Comparison of ENCODE assay signal across 25 cellular contexts in genomic region chr22:26667140-26667539, GRCh38. TPM values are rescaled to one million over a fixed set of nuclear protein-coding genes. Genes with fewer than 3 reads are reported as not detected.
DNase-seq lines count a peak whose midpoint lies in the region; ATAC-seq, FAIRE-seq and TF ChIP-seq lines count a peak whose summit lies in the region.
"Had no signal": no experiment of that assay in that cellular context is flagged by ENCODE, and none has a peak within 500 bp of the region (broad histone marks: within the 10 kb centered on the region; RNA-seq: fewer than 3 reads in every experiment).

No MANE protein-coding gene starts in this region.

- POLR2A ChIA-PET in activated naive CD8-positive, alpha-beta T cell treated with anti-CD3 and anti-CD28 coated beads, Interleukin-2, amount 10 ng/mL, durations not matched to agents 7 days and 5 days (lab: Charles Lee), result interaction anchor here (0.5 to 0.6 kb wide), 2 partner anchors 18 to 76 kb away, joined by 3 read pairs; no protein-coding TSS in a partner anchor
- POLR2A ChIA-PET in Caco-2 (lab: Charles Lee), result no interaction called here

- H3K27ac ChIP-seq in Peyer's patch, result no peak overlapping the region
- H3K27ac ChIP-seq: PC-9, SK-N-MC had no signal

- no peak for TF ChIP-seq POLR2A in Peyer's patch (IDR thresholded peaks at IDR 0.05)

- DNase-seq in activated naive CD8-positive, alpha-beta T cell treated with anti-CD3 and anti-CD28 coated beads, Interleukin-2, amount 10 ng/mL, durations not matched to agents 7 days and 5 days, result no peak
- DNase-seq in activated naive CD8-positive, alpha-beta T cell treated with anti-CD3 and anti-CD28 coated beads, Interleukin-2, amount 50 U/mL, for 24 hours, result no peak
- peak; percentile 12 for DNase-seq in NCI-H1694 (lab: John Stamatoyannopoulos, UW)
- DNase-seq in epithelial cell of esophagus (ENCODE audit: low read depth), result peak; percentile 53
- no peak for DNase-seq in urothelium cell line (ENCODE audit: low spot score)
- DNase-seq in Peyer's patch, result no peak
- no peak for DNase-seq in Caco-2
- DNase-seq: BE2C; COR-L47; DMS79; GDM1; HCEC 1CT; IMR-90; Kasumi-1; NCI-H1105 treated with DMSO at 0.1 percent for 48 hours; NCI-H2029; NCI-H345; NCI-H69; NK-92 treated with Interleukin-12 subunit alpha and Interleukin-12 subunit beta, amount 100 ng/mL, for 24 hours; PC-9 had no signal

- H3K27me3 ChIP-seq in Peyer's patch, result no peaks in the 10 kb centered on the region
- no peaks in the 10 kb centered on the region for H3K27me3 ChIP-seq in Caco-2 (replicated peaks; ENCODE audit: control insufficient read depth, insufficient read depth, low read length)
- H3K27me3 ChIP-seq: BE2C had no signal

- CTCF ChIA-PET in Caco-2 (lab: Charles Lee), result no interaction called here

- H3K4me1 Mint-ChIP-seq in activated naive CD8-positive, alpha-beta T cell treated with anti-CD3 and anti-CD28 coated beads, Interleukin-2, amount 10 ng/mL, durations not matched to agents 7 days and 5 days, result peaks cover 52% of the 10 kb centered on the region
- H3K4me1 Mint-ChIP-seq in activated naive CD8-positive, alpha-beta T cell treated with anti-CD3 and anti-CD28 coated beads, Interleukin-2, amount 50 U/mL, for 24 hours, result peaks cover 64% of the 10 kb centered on the region
- H3K4me1 Mint-ChIP-seq in Caco-2 (ENCODE audit: low read depth, unreplicated experiment), result no peaks in the 10 kb centered on the region

- BruUV-seq in Caco-2 (replicated peaks; lab: Mats Ljungman, UMichigan), result no TSS peak

- FAIRE-seq in urothelium cell line (lab: Jason Lieb, UNC), result peak; percentile 98
- FAIRE-seq: GM12892, GM19239 had no signal

- H3K4me3 Mint-ChIP-seq in activated naive CD8-positive, alpha-beta T cell treated with anti-CD3 and anti-CD28 coated beads, Interleukin-2, amount 10 ng/mL, durations not matched to agents 7 days and 5 days, result no peak overlapping the region
- H3K4me3 Mint-ChIP-seq in activated naive CD8-positive, alpha-beta T cell treated with anti-CD3 and anti-CD28 coated beads, Interleukin-2, amount 50 U/mL, for 24 hours, result no peak overlapping the region
- H3K4me3 Mint-ChIP-seq in Caco-2 (ENCODE audit: unreplicated experiment), result no peak overlapping the region

- no peak for ATAC-seq in activated naive CD8-positive, alpha-beta T cell treated with anti-CD3 and anti-CD28 coated beads, Interleukin-2, amount 10 ng/mL, durations not matched to agents 7 days and 5 days (ENCODE audit: low read depth)
- ATAC-seq in activated naive CD8-positive, alpha-beta T cell treated with anti-CD3 and anti-CD28 coated beads, Interleukin-2, amount 50 U/mL, for 24 hours, result no peak
- ATAC-seq: Right ventricle myocardium inferior had no signal

- no peaks in the 10 kb centered on the region for H3K27me3 Mint-ChIP-seq in activated naive CD8-positive, alpha-beta T cell treated with anti-CD3 and anti-CD28 coated beads, Interleukin-2, amount 10 ng/mL, durations not matched to agents 7 days and 5 days
- H3K27me3 Mint-ChIP-seq in activated naive CD8-positive, alpha-beta T cell treated with anti-CD3 and anti-CD28 coated beads, Interleukin-2, amount 50 U/mL, for 24 hours, result no peaks in the 10 kb centered on the region
- peaks cover 10% of the 10 kb centered on the region for H3K27me3 Mint-ChIP-seq in Caco-2 (ENCODE audit: insufficient read depth, unreplicated experiment)

- H3K9me3 Mint-ChIP-seq in activated naive CD8-positive, alpha-beta T cell treated with anti-CD3 and anti-CD28 coated beads, Interleukin-2, amount 10 ng/mL, durations not matched to agents 7 days and 5 days, result no peaks in the 10 kb centered on the region
- no peaks in the 10 kb centered on the region for H3K9me3 Mint-ChIP-seq in activated naive CD8-positive, alpha-beta T cell treated with anti-CD3 and anti-CD28 coated beads, Interleukin-2, amount 50 U/mL, for 24 hours
- H3K9me3 Mint-ChIP-seq in Caco-2 (ENCODE audit: unreplicated experiment), result peaks cover 4% of the 10 kb centered on the region

- intact Hi-C loops in Caco-2 (cut with micrococcal nuclease; ENCODE audit: unreplicated experiment), result no loop called here

- H3K9me3 ChIP-seq in Peyer's patch (no peaks in the 10 kb centered on the region), Caco-2 (no peaks in the 10 kb centered on the region)
- H3K9me3 ChIP-seq: BE2C had no signal

- H3K27ac Mint-ChIP-seq in activated naive CD8-positive, alpha-beta T cell treated with anti-CD3 and anti-CD28 coated beads, Interleukin-2, amount 10 ng/mL, durations not matched to agents 7 days and 5 days, result peak overlapping the region; percentile 23
- H3K27ac Mint-ChIP-seq in activated naive CD8-positive, alpha-beta T cell treated with anti-CD3 and anti-CD28 coated beads, Interleukin-2, amount 50 U/mL, for 24 hours, result no peak overlapping the region
- H3K27ac Mint-ChIP-seq in Caco-2 (ENCODE audit: unreplicated experiment), result no peak overlapping the region

- H3K4me1 ChIP-seq in Peyer's patch, result peaks cover 0 to 14% (median 6%) of the 10 kb centered on the region in 4 donors
- H3K4me1 ChIP-seq in Caco-2, result no peaks in the 10 kb centered on the region

- no peak for TF ChIP-seq CTCF in epithelial cell of esophagus (IDR thresholded peaks at IDR 0.05; ENCODE audit: insufficient read depth, low read depth, low read length, missing control alignments)
- TF ChIP-seq CTCF in Peyer's patch (IDR thresholded peaks at IDR 0.05), result no peak
- TF ChIP-seq CTCF in Caco-2 (IDR thresholded peaks at IDR 0.05; ENCODE audit: insufficient read depth in 1 of 2, low read depth in 1 of 2, low read length in 1 of 2, severe bottlenecking in 1 of 2, unreplicated experiment in 1 of 2), result no peak

- no peaks in the 10 kb centered on the region for H3K36me3 ChIP-seq in Peyer's patch
- H3K36me3 ChIP-seq in Caco-2 (ENCODE audit: control insufficient read depth, insufficient read depth, low read length), result no peaks in the 10 kb centered on the region
- H3K36me3 ChIP-seq: BE2C had no signal

- H3K4me3 ChIP-seq in epithelial cell of esophagus (ENCODE audit: low read length) (no peak overlapping the region), Peyer's patch (no peak overlapping the region), Caco-2 (ENCODE audit: low read depth, low read length) (no peak overlapping the region)
- H3K4me3 ChIP-seq: PC-9, SK-N-MC had no signal

- H3K36me3 Mint-ChIP-seq in activated naive CD8-positive, alpha-beta T cell treated with anti-CD3 and anti-CD28 coated beads, Interleukin-2, amount 10 ng/mL, durations not matched to agents 7 days and 5 days, result peaks cover 8% of the 10 kb centered on the region
- H3K36me3 Mint-ChIP-seq in activated naive CD8-positive, alpha-beta T cell treated with anti-CD3 and anti-CD28 coated beads, Interleukin-2, amount 50 U/mL, for 24 hours (ENCODE audit: low read depth), result no peaks in the 10 kb centered on the region
- H3K36me3 Mint-ChIP-seq in Caco-2 (ENCODE audit: insufficient read depth, unreplicated experiment), result no peaks in the 10 kb centered on the region

RNA-seq across cellular contexts. Expression of gene MIAT, which starts 9.8 kb away (rescaled TPM):
- total RNA-seq in activated naive CD8-positive, alpha-beta T cell treated with anti-CD3 and anti-CD28 coated beads, Interleukin-2, amount 10 ng/mL, durations not matched to agents 7 days and 5 days, result 100 to 1,000 TPM; 190 to 229 TPM
- total RNA-seq in Peyer's patch (10 to 100 TPM in 1 of 4 donors, 1 to 10 TPM in 3; 2.5 to 31.4 (median 5.9) TPM), Caco-2 (2022) (0.30 and 0.41 TPM in 2 replicates)

RNA-seq across cellular contexts. Expression of gene CRYBA4, which starts 45.4 kb away (rescaled TPM):
- total RNA-seq in activated naive CD8-positive, alpha-beta T cell treated with anti-CD3 and anti-CD28 coated beads, Interleukin-2, amount 10 ng/mL, durations not matched to agents 7 days and 5 days, result not detected
- total RNA-seq in Peyer's patch (not detected), Caco-2 (2022) (0.68 TPM in 1 of 2 replicates, not detected in the other)
- total RNA-seq: HT-29, IMR-90, PC-9, Right ventricle myocardium inferior had no signal

RNA-seq across cellular contexts. Expression of gene CRYBB1, which starts 49.3 kb away (rescaled TPM):
- total RNA-seq in activated naive CD8-positive, alpha-beta T cell treated with anti-CD3 and anti-CD28 coated beads, Interleukin-2, amount 10 ng/mL, durations not matched to agents 7 days and 5 days, result not detected
- total RNA-seq in Peyer's patch (not detected), Caco-2 (2022) (not detected in 2 replicates)
- total RNA-seq: HT-29, IMR-90, PC-9 had no signal

Comparison
In these comparisons a context has a peak if more than half of its experiments do, and no peak if none do; other contexts are left out.
1. DNase-seq: peak in NCI-H1694 (single experiment) and epithelial cell of esophagus (single experiment); none in activated naive CD8-positive, alpha-beta T cell treated with anti-CD3 and anti-CD28 coated beads, Interleukin-2, amount 10 ng/mL, durations not matched to agents 7 days and 5 days (single experiment), activated naive CD8-positive, alpha-beta T cell treated with anti-CD3 and anti-CD28 coated beads, Interleukin-2, amount 50 U/mL, for 24 hours (single experiment), urothelium cell line (single experiment), Peyer's patch (0 of 3) and Caco-2 (0 of 2).
2. RNA of gene MIAT, which starts 9.8 kb away (total RNA-seq): 190 to 229 TPM in activated naive CD8-positive, alpha-beta T cell treated with anti-CD3 and anti-CD28 coated beads, Interleukin-2, amount 10 ng/mL, durations not matched to agents 7 days and 5 days; 2.5 to 31.4 TPM in Peyer's patch and 0.30 to 0.41 TPM in Caco-2; every median in the first group is over 4 times any median in the second.